Comparison of ENCODE assay signal across 1 cellular context in the genomic region with DNA sequence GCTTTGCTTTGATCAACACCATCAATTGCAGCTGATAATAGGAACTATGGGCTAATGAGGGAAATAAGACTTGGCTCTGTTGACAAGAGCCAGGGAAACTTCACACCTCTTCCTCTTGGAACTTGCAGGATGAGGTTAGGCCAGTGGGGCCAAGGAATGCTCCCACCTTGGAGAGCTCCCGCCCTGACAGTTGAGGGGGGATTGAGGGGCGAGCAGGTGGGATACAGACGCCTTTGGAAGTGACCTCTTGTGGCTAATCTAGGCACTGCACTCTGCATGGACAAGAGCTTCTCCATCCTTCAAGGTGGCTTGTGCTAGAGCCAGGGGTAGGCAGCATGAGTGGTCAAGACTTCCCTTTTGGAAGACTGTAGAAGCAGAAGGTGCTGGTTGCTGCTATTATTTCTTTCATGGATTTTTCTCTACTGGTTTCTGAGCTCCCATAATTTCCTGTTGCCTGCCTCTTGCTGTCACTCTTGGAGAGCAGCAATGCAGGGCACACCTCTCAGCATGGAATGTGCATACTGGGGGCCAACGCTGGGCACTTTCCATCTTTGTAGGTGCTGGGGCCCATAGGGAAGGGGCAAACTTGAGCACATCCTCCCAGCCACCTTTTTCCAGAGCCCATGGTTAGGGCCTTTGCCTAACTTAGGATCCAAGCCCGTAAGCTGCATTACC.
A peak's percentile ranks its signal among the peaks of the same experiment; 100 is the strongest.
TF ChIP-seq lines count a peak whose summit lies in the region.

No MANE protein-coding gene starts in this region.

TF ChIP-seq in WTC11, 78 proteins besides CTCF, POLR2A, EP300 and RAD21 (continued from another document):
- TF ChIP-seq, protein P1, sequence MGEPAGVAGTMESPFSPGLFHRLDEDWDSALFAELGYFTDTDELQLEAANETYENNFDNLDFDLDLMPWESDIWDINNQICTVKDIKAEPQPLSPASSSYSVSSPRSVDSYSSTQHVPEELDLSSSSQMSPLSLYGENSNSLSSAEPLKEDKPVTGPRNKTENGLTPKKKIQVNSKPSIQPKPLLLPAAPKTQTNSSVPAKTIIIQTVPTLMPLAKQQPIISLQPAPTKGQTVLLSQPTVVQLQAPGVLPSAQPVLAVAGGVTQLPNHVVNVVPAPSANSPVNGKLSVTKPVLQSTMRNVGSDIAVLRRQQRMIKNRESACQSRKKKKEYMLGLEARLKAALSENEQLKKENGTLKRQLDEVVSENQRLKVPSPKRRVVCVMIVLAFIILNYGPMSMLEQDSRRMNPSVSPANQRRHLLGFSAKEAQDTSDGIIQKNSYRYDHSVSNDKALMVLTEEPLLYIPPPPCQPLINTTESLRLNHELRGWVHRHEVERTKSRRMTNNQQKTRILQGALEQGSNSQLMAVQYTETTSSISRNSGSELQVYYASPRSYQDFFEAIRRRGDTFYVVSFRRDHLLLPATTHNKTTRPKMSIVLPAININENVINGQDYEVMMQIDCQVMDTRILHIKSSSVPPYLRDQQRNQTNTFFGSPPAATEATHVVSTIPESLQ (CRISPR knock-in tag; IDR thresholded peaks at IDR 0.05), result no peak
- TF ChIP-seq CREB1 (CRISPR knock-in tag; IDR thresholded peaks at IDR 0.05), result no peak
- TF ChIP-seq, protein P2, sequence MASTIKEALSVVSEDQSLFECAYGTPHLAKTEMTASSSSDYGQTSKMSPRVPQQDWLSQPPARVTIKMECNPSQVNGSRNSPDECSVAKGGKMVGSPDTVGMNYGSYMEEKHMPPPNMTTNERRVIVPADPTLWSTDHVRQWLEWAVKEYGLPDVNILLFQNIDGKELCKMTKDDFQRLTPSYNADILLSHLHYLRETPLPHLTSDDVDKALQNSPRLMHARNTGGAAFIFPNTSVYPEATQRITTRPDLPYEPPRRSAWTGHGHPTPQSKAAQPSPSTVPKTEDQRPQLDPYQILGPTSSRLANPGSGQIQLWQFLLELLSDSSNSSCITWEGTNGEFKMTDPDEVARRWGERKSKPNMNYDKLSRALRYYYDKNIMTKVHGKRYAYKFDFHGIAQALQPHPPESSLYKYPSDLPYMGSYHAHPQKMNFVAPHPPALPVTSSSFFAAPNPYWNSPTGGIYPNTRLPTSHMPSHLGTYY (CRISPR knock-in tag; IDR thresholded peaks at IDR 0.05), result no peak
- TF ChIP-seq FOXP1 (CRISPR knock-in tag; IDR thresholded peaks at IDR 0.05; ENCODE audit: borderline replicate concordance), result peak; percentile 75
- TF ChIP-seq HMGA2 (CRISPR knock-in tag; IDR thresholded peaks at IDR 0.05), result no peak
- no peak for TF ChIP-seq SOX15 (CRISPR knock-in tag; IDR thresholded peaks at IDR 0.05)
- no peak for TF ChIP-seq ZNF121 (CRISPR knock-in tag; IDR thresholded peaks at IDR 0.05)
- TF ChIP-seq ZNF671 (CRISPR knock-in tag; IDR thresholded peaks at IDR 0.05), result no peak
- TF ChIP-seq JAZF1 (CRISPR knock-in tag; IDR thresholded peaks at IDR 0.05), result no peak
- TF ChIP-seq RELA (CRISPR knock-in tag; IDR thresholded peaks at IDR 0.05; ENCODE audit: borderline replicate concordance), result no peak
- TF ChIP-seq, protein P3, sequence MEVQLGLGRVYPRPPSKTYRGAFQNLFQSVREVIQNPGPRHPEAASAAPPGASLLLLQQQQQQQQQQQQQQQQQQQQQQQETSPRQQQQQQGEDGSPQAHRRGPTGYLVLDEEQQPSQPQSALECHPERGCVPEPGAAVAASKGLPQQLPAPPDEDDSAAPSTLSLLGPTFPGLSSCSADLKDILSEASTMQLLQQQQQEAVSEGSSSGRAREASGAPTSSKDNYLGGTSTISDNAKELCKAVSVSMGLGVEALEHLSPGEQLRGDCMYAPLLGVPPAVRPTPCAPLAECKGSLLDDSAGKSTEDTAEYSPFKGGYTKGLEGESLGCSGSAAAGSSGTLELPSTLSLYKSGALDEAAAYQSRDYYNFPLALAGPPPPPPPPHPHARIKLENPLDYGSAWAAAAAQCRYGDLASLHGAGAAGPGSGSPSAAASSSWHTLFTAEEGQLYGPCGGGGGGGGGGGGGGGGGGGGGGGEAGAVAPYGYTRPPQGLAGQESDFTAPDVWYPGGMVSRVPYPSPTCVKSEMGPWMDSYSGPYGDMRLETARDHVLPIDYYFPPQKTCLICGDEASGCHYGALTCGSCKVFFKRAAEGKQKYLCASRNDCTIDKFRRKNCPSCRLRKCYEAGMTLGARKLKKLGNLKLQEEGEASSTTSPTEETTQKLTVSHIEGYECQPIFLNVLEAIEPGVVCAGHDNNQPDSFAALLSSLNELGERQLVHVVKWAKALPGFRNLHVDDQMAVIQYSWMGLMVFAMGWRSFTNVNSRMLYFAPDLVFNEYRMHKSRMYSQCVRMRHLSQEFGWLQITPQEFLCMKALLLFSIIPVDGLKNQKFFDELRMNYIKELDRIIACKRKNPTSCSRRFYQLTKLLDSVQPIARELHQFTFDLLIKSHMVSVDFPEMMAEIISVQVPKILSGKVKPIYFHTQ (CRISPR knock-in tag; IDR thresholded peaks at IDR 0.05), result no peak
- no peak for TF ChIP-seq ZNF138 (CRISPR knock-in tag; conservative IDR thresholded peaks at IDR 0.05)
- no peak for TF ChIP-seq EMX1 (CRISPR knock-in tag; IDR thresholded peaks at IDR 0.05)
- TF ChIP-seq USF2 (CRISPR knock-in tag; IDR thresholded peaks at IDR 0.05), result no peak
- TF ChIP-seq SMAD4 (CRISPR knock-in tag; IDR thresholded peaks at IDR 0.05), result no peak
- TF ChIP-seq NFE2L1 (CRISPR knock-in tag; IDR thresholded peaks at IDR 0.05), result peak; percentile 46; the same call in 1 of the 2 replicates
- no peak for TF ChIP-seq NR2C2 (CRISPR knock-in tag; IDR thresholded peaks at IDR 0.05)
TF ChIP-seq in WTC11: peak in this region for 19.
